Comparison of ENCODE assay signal across 12 cellular contexts in the genomic region with DNA sequence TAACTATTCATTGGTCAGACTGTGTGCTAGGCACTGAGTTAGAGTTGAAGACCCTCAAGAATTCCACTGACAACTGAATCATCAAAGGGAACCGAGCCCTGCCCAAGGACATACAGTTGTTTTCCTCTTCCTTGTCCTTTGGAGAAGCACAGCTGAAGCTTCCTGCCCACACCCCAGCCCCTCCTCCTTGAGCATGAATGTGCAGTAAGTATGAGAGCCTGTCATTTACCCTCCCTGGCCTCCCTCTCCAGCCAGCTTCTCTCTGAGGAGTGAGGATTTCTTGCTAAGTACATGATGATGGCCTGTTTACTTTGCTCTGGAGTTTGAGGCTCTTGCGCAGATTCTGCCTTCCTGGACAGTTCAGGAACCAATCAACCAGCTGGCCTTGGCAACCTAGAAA.
DNase-seq lines count a peak whose midpoint lies in the region; ATAC-seq and TF ChIP-seq lines count a peak whose summit lies in the region.
"Had no signal": no experiment of that assay in that cellular context is flagged by ENCODE, and none has a peak within 500 bp of the region (broad histone marks: within the 10 kb centered on the region; RNA-seq: fewer than 3 reads in every experiment).

No MANE protein-coding gene starts in this region.

- no peaks in the 10 kb centered on the region for H3K36me3 Mint-ChIP-seq in activated T-cell treated with anti-CD3 and anti-CD28 coated beads, Interleukin-2, amount 50 U/mL, for 24 hours (ENCODE audit: low read depth)
- no peaks in the 10 kb centered on the region for H3K36me3 Mint-ChIP-seq in naive thymus-derived CD8-positive, alpha-beta T cell

- H3K27ac ChIP-seq in vagina: peak overlapping the region; percentile 65
- H3K27ac ChIP-seq: colonic mucosa had no signal

- H3K36me3 ChIP-seq in adipocyte (ENCODE audit: control insufficient read depth, insufficient read depth, low read length, severe bottlenecking): no peaks in the 10 kb centered on the region
- H3K36me3 ChIP-seq in vagina: no peaks in the 10 kb centered on the region
- H3K36me3 ChIP-seq: colonic mucosa had no signal

- H3K4me1 ChIP-seq in adipocyte (ENCODE audit: control insufficient read depth, insufficient read depth, low read length) (peaks cover 58% of the 10 kb centered on the region), vagina (peaks cover 64% of the 10 kb centered on the region)
- H3K4me1 ChIP-seq: colonic mucosa had no signal

- no peaks in the 10 kb centered on the region for H3K9me3 ChIP-seq in adipocyte (ENCODE audit: control insufficient read depth, low read length)
- no peaks in the 10 kb centered on the region for H3K9me3 ChIP-seq in vagina
- H3K9me3 ChIP-seq: colonic mucosa had no signal

- intact Hi-C loops in vagina (cut with DNase I): loop anchor here (5.0 kb wide), 1 partner anchor 236 kb away; the partner anchor contains the start of gene CACNA1C

- peak; percentile 8 for DNase-seq in activated T-cell treated with anti-CD3 and anti-CD28 coated beads, Interleukin-2, amount 50 U/mL, for 24 hours
- no peak for DNase-seq in activated T-cell treated with anti-CD3 and anti-CD28 coated beads, Interleukin-2, amount 50 U/mL, for 1 hour
- DNase-seq in adipocyte (ENCODE audit: low read depth) (peak; percentile 76), iris pigment epithelial cell (ENCODE audit: low read depth) (peak; percentile 77), vagina (ENCODE audit: extremely low spot score in 2 of 2) (no peak)
- DNase-seq in effector CD4-positive, alpha-beta T cell: no peak
- DNase-seq in naive thymus-derived CD8-positive, alpha-beta T cell: no peak
- DNase-seq: colonic mucosa, NCI-H1436 had no signal

- no peak overlapping the region for H3K27ac Mint-ChIP-seq in activated T-cell treated with anti-CD3 and anti-CD28 coated beads, Interleukin-2, amount 50 U/mL, for 24 hours
- no peak overlapping the region for H3K27ac Mint-ChIP-seq in naive thymus-derived CD8-positive, alpha-beta T cell

- no peak for TF ChIP-seq CTCF in vagina (IDR thresholded peaks at IDR 0.05)

- peaks cover 40% of the 10 kb centered on the region for H3K27me3 Mint-ChIP-seq in activated T-cell treated with anti-CD3 and anti-CD28 coated beads, Interleukin-2, amount 50 U/mL, for 24 hours
- peaks cover 0 to 21% (median 12%) of the 10 kb centered on the region in 5 donors for H3K27me3 Mint-ChIP-seq in naive thymus-derived CD8-positive, alpha-beta T cell

- no peaks in the 10 kb centered on the region for H3K27me3 ChIP-seq in adipocyte (replicated peaks; ENCODE audit: control insufficient read depth, insufficient read depth, low read length)
- H3K27me3 ChIP-seq in vagina: no peaks in the 10 kb centered on the region
- H3K27me3 ChIP-seq: colonic mucosa had no signal

- H3K4me3 ChIP-seq in adipocyte (ENCODE audit: low read length): peak overlapping the region; percentile 4
- H3K4me3 ChIP-seq in vagina: no peak overlapping the region
- H3K4me3 ChIP-seq: colonic mucosa had no signal

- H3K4me3 Mint-ChIP-seq in activated T-cell treated with anti-CD3 and anti-CD28 coated beads, Interleukin-2, amount 50 U/mL, for 24 hours: no peak overlapping the region
- H3K4me3 Mint-ChIP-seq in naive thymus-derived CD8-positive, alpha-beta T cell: no peak overlapping the region

- no peak for ATAC-seq in naive thymus-derived CD8-positive, alpha-beta T cell
- no peak for ATAC-seq in GM19463 (IDR thresholded peaks at IDR 0.05; ENCODE audit: unreplicated experiment)
- ATAC-seq: activated CD4-positive, CD25-positive, alpha-beta regulatory T cell treated with anti-CD3 and anti-CD28 coated beads, Interleukin-2, amount 50 U/mL, for 24 hours; HCT116 had no signal

- peaks cover 6% of the 10 kb centered on the region for H3K4me1 Mint-ChIP-seq in activated T-cell treated with anti-CD3 and anti-CD28 coated beads, Interleukin-2, amount 50 U/mL, for 24 hours (ENCODE audit: low read depth)
- H3K4me1 Mint-ChIP-seq in naive thymus-derived CD8-positive, alpha-beta T cell: peaks cover 4 to 12% (median 6%) of the 10 kb centered on the region in 4 donors

- H3K9me3 Mint-ChIP-seq in activated T-cell treated with anti-CD3 and anti-CD28 coated beads, Interleukin-2, amount 50 U/mL, for 24 hours: no peaks in the 10 kb centered on the region
- H3K9me3 Mint-ChIP-seq in naive thymus-derived CD8-positive, alpha-beta T cell: no peaks in the 10 kb centered on the region

- POLR2A ChIA-PET in naive thymus-derived CD8-positive, alpha-beta T cell (lab: Charles Lee): no interaction called here

- H3K9ac ChIP-seq in adipocyte (ENCODE audit: low read length): peak overlapping the region; percentile 87

- TF ChIP-seq POLR2A in vagina (IDR thresholded peaks at IDR 0.05): no peak

Comparison
In these comparisons a context has a peak if more than half of its experiments do, and no peak if none do; other contexts are left out.
1. DNase-seq: peak in activated T-cell treated with anti-CD3 and anti-CD28 coated beads, Interleukin-2, amount 50 U/mL, for 24 hours (single experiment), adipocyte (single experiment) and iris pigment epithelial cell (single experiment); none in activated T-cell treated with anti-CD3 and anti-CD28 coated beads, Interleukin-2, amount 50 U/mL, for 1 hour (single experiment), vagina (0 of 2), effector CD4-positive, alpha-beta T cell (single experiment) and naive thymus-derived CD8-positive, alpha-beta T cell (0 of 10).